In genomic region chr15:84983299-84983698, GRCh38 we compare ENCODE assay signal across 9 cellular contexts. TPM values are rescaled to one million over a fixed set of nuclear protein-coding genes. Genes with fewer than 3 reads are reported as not detected.
DNase-seq lines count a peak whose midpoint lies in the region; ATAC-seq and TF ChIP-seq lines count a peak whose summit lies in the region.
"Had no signal": no experiment of that assay in that cellular context is flagged by ENCODE, and none has a peak within 500 bp of the region (broad histone marks: within the 10 kb centered on the region; RNA-seq: fewer than 3 reads in every experiment).

No MANE protein-coding gene starts in this region.

- TF ChIP-seq POLR2A in suprapubic skin (IDR thresholded peaks at IDR 0.05), result no peak

- H3K36me3 ChIP-seq in suprapubic skin, result no peaks in the 10 kb centered on the region

- no peak for TF ChIP-seq EP300 in suprapubic skin (IDR thresholded peaks at IDR 0.05)

- WGBS in suprapubic skin, result 45% methylated on average over 4 of the region's 4 CpGs

- H3K27ac Mint-ChIP-seq in activated CD4-positive, alpha-beta T cell treated with anti-CD3 and anti-CD28 coated beads, Interleukin-2, amount 10 ng/mL, durations not matched to agents 7 days and 5 days, result peak overlapping the region; percentile 1
- no peak overlapping the region for H3K27ac Mint-ChIP-seq in activated naive CD8-positive, alpha-beta T cell treated with anti-CD3 and anti-CD28 coated beads, Interleukin-2, amount 50 U/mL, for 24 hours

- peaks cover 60% of the 10 kb centered on the region for H3K4me1 Mint-ChIP-seq in activated CD4-positive, alpha-beta T cell treated with anti-CD3 and anti-CD28 coated beads, Interleukin-2, amount 10 ng/mL, durations not matched to agents 7 days and 5 days
- peaks cover 67% of the 10 kb centered on the region for H3K4me1 Mint-ChIP-seq in activated naive CD8-positive, alpha-beta T cell treated with anti-CD3 and anti-CD28 coated beads, Interleukin-2, amount 50 U/mL, for 24 hours

- H3K27me3 Mint-ChIP-seq in activated CD4-positive, alpha-beta T cell treated with anti-CD3 and anti-CD28 coated beads, Interleukin-2, amount 10 ng/mL, durations not matched to agents 7 days and 5 days, result peaks cover 3% of the 10 kb centered on the region
- H3K27me3 Mint-ChIP-seq in activated naive CD8-positive, alpha-beta T cell treated with anti-CD3 and anti-CD28 coated beads, Interleukin-2, amount 50 U/mL, for 24 hours, result peaks cover 3% of the 10 kb centered on the region

- CTCF ChIA-PET in activated CD4-positive, alpha-beta T cell treated with anti-CD3 and anti-CD28 coated beads, Interleukin-2, amount 10 ng/mL, durations not matched to agents 7 days and 5 days (lab: Charles Lee), result no interaction called here

- H3K36me3 Mint-ChIP-seq in activated CD4-positive, alpha-beta T cell treated with anti-CD3 and anti-CD28 coated beads, Interleukin-2, amount 10 ng/mL, durations not matched to agents 7 days and 5 days (ENCODE audit: low read depth), result peaks cover 3% of the 10 kb centered on the region
- H3K36me3 Mint-ChIP-seq in activated naive CD8-positive, alpha-beta T cell treated with anti-CD3 and anti-CD28 coated beads, Interleukin-2, amount 50 U/mL, for 24 hours (ENCODE audit: low read depth), result no peaks in the 10 kb centered on the region

- H3K4me3 ChIP-seq in suprapubic skin, result peak overlapping the region; percentile 96

- H3K27me3 ChIP-seq in layer of hippocampus (ENCODE audit: control insufficient read depth, insufficient read depth, low read length) (no peaks in the 10 kb centered on the region), suprapubic skin (no peaks in the 10 kb centered on the region)

- TF ChIP-seq CTCF in suprapubic skin (IDR thresholded peaks at IDR 0.05), result no peak

- ATAC-seq in activated naive CD8-positive, alpha-beta T cell treated with anti-CD3 and anti-CD28 coated beads, Interleukin-2, amount 50 U/mL, for 24 hours, result no peak
- no peak for ATAC-seq in HG03457 (IDR thresholded peaks at IDR 0.05; ENCODE audit: unreplicated experiment)

- no peak for DNase-seq in activated CD4-positive, alpha-beta T cell treated with anti-CD3 and anti-CD28 coated beads, Interleukin-2, amount 10 ng/mL, durations not matched to agents 7 days and 5 days
- DNase-seq in activated CD4-positive, alpha-beta T cell treated with anti-CD3 and anti-CD28 coated beads, Interleukin-2, amount 50 U/mL, for 48 hours, result no peak
- DNase-seq in activated naive CD8-positive, alpha-beta T cell treated with anti-CD3 and anti-CD28 coated beads, Interleukin-2, amount 50 U/mL, for 24 hours, result no peak
- DNase-seq in suprapubic skin (ENCODE audit: low spot score in 2 of 2) (no peak), UCSD-AML1 (lab: John Stamatoyannopoulos, UW; ENCODE audit: unreplicated experiment) (no peak), putamen (ENCODE audit: low spot score) (no peak)

- POLR2A ChIA-PET in activated CD4-positive, alpha-beta T cell treated with anti-CD3 and anti-CD28 coated beads, Interleukin-2, amount 10 ng/mL, durations not matched to agents 7 days and 5 days (lab: Charles Lee), result no interaction called here

- peaks cover 47% of the 10 kb centered on the region for H3K4me1 ChIP-seq in suprapubic skin

- H3K27ac ChIP-seq in layer of hippocampus (ENCODE audit: low read depth, low read length) (peak overlapping the region; percentile 93), suprapubic skin (no peak overlapping the region)
- H3K27ac ChIP-seq: C4-2B had no signal

- peak overlapping the region; percentile 85 for H3K4me3 Mint-ChIP-seq in activated CD4-positive, alpha-beta T cell treated with anti-CD3 and anti-CD28 coated beads, Interleukin-2, amount 10 ng/mL, durations not matched to agents 7 days and 5 days
- H3K4me3 Mint-ChIP-seq in activated naive CD8-positive, alpha-beta T cell treated with anti-CD3 and anti-CD28 coated beads, Interleukin-2, amount 50 U/mL, for 24 hours, result peak overlapping the region; percentile 89

- H3K9me3 ChIP-seq in suprapubic skin, result no peaks in the 10 kb centered on the region

- no peaks in the 10 kb centered on the region for H3K9me3 Mint-ChIP-seq in activated CD4-positive, alpha-beta T cell treated with anti-CD3 and anti-CD28 coated beads, Interleukin-2, amount 10 ng/mL, durations not matched to agents 7 days and 5 days
- no peaks in the 10 kb centered on the region for H3K9me3 Mint-ChIP-seq in activated naive CD8-positive, alpha-beta T cell treated with anti-CD3 and anti-CD28 coated beads, Interleukin-2, amount 50 U/mL, for 24 hours

RNA-seq across cellular contexts. Expression of gene PDE8A, which starts 1.6 kb away (rescaled TPM):
- 10 to 100 TPM; 17.0 to 18.2 TPM for total RNA-seq in activated CD4-positive, alpha-beta T cell treated with anti-CD3 and anti-CD28 coated beads, Interleukin-2, amount 10 ng/mL, durations not matched to agents 7 days and 5 days
- 10 to 100 TPM; 15.3 to 48.5 (median 19.0) TPM for total RNA-seq in suprapubic skin
